In the genomic region with DNA sequence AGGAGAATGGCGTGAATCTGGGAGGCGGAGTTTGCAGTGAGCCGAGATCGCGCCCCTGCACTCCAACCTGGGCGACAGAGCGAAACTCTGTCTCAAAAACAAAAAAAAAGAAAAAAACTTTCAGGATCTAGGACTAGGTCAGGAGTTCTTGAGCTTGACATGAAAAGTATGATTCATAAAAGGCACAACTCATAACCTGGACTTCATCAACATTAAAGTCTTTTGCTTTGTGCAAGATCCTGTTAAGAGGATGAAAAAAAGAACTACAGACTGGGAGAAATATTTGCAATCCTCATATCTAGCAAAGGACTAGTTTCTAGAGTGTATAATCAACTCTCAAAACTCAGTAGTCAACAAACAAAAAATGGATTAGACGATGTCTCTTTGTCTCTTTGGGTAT, we compare ENCODE assay signal across 1 cellular context.
TF ChIP-seq lines count a peak whose summit lies in the region.

No MANE protein-coding gene starts in this region.

TF ChIP-seq in SK-N-SH treated with all-trans-retinoic acid at 6 μM for 48 hours, 23 proteins besides CTCF, POLR2A, EP300 and RAD21:
- TF ChIP-seq ZNF565 (CRISPR knock-in tag; conservative IDR thresholded peaks at IDR 0.05; ENCODE audit: low read depth), result no peak
- no peak for TF ChIP-seq ARNTL (CRISPR knock-in tag; IDR thresholded peaks at IDR 0.05; ENCODE audit: borderline replicate concordance, low read depth)
- no peak for TF ChIP-seq TCF4 (CRISPR knock-in tag; IDR thresholded peaks at IDR 0.05; ENCODE audit: borderline replicate concordance)
- no peak for TF ChIP-seq CSRNP3 (CRISPR knock-in tag; IDR thresholded peaks at IDR 0.05)
- no peak for TF ChIP-seq ESRRG (CRISPR knock-in tag; IDR thresholded peaks at IDR 0.05)
- TF ChIP-seq ZNF70 (CRISPR knock-in tag; IDR thresholded peaks at IDR 0.05), result no peak
